Comparison of ENCODE assay signal across 11 cellular contexts in the genomic region with DNA sequence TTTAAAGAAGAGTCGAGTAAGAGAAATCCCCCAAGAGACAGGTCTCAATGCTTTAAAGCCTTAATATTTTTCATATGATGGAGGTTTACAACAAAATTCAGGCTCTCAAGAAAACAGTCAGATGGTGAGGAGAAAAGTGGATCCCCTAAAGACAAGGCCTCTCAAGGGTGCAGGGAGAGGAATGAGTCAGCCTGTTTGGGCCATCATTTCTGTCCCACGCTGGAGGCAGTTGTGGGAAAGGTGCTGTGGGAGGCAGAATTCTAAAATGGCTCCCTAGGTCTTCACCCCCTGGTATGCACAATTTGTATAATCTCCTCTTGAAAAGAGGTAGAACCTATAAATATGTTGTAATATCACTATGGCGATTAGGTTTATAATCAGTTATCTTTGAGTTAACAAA. TPM values are rescaled to one million over a fixed set of nuclear protein-coding genes. Genes with fewer than 3 reads are reported as not detected.
DNase-seq lines count a peak whose midpoint lies in the region; ATAC-seq and TF ChIP-seq lines count a peak whose summit lies in the region.
"Had no signal": no experiment of that assay in that cellular context is flagged by ENCODE, and none has a peak within 500 bp of the region (broad histone marks: within the 10 kb centered on the region; RNA-seq: fewer than 3 reads in every experiment).

No MANE protein-coding gene starts in this region.

- no peaks in the 10 kb centered on the region for H3K9me2 ChIP-seq in PC-3 (replicated peaks; ENCODE audit: low read length)

- TF ChIP-seq CTCF in neural progenitor cell (IDR thresholded peaks at IDR 0.05) (no peak), PC-3 (conservative IDR thresholded peaks at IDR 0.05; ENCODE audit: low read depth, low read length) (no peak)

- H3K4me1 ChIP-seq in neural progenitor cell (peaks cover under 1% of the 10 kb centered on the region), SJCRH30 (no peaks in the 10 kb centered on the region), PC-3 (ENCODE audit: insufficient read depth, low read length) (peaks cover 3% of the 10 kb centered on the region; the same call in 1 of the 2 replicates)

- no peak overlapping the region for H3K4me3 Mint-ChIP-seq in activated CD8-positive, alpha-beta memory T cell treated with anti-CD3 and anti-CD28 coated beads, Interleukin-2, amount 10 ng/mL, durations not matched to agents 7 days and 5 days
- H3K4me3 Mint-ChIP-seq in neural progenitor cell = no peak overlapping the region

- no peak overlapping the region for H3K9ac ChIP-seq in neural progenitor cell
- H3K9ac ChIP-seq in PC-3 (ENCODE audit: low read length) = no peak overlapping the region

- H3K9me3 Mint-ChIP-seq in activated CD8-positive, alpha-beta memory T cell treated with anti-CD3 and anti-CD28 coated beads, Interleukin-2, amount 10 ng/mL, durations not matched to agents 7 days and 5 days (ENCODE audit: low read depth) = no peaks in the 10 kb centered on the region
- H3K9me3 Mint-ChIP-seq in neural progenitor cell = peaks cover 2% of the 10 kb centered on the region

- H3K27me3 ChIP-seq in neural progenitor cell (peaks cover 15% of the 10 kb centered on the region), SJCRH30 (no peaks in the 10 kb centered on the region), PC-3 (ENCODE audit: low read length) (no peaks in the 10 kb centered on the region)
- H3K27me3 ChIP-seq: transverse colon had no signal

- H3K27ac Mint-ChIP-seq in activated CD8-positive, alpha-beta memory T cell treated with anti-CD3 and anti-CD28 coated beads, Interleukin-2, amount 10 ng/mL, durations not matched to agents 7 days and 5 days = peak overlapping the region; percentile 44
- H3K27ac Mint-ChIP-seq in neural progenitor cell = no peak overlapping the region

- H4K20me1 ChIP-seq in neural progenitor cell (ENCODE audit: low read depth) (no peaks in the 10 kb centered on the region), PC-3 (ENCODE audit: low read length) (no peaks in the 10 kb centered on the region)

- H3K36me3 Mint-ChIP-seq in activated CD8-positive, alpha-beta memory T cell treated with anti-CD3 and anti-CD28 coated beads, Interleukin-2, amount 10 ng/mL, durations not matched to agents 7 days and 5 days = peaks cover 7% of the 10 kb centered on the region
- no peaks in the 10 kb centered on the region for H3K36me3 Mint-ChIP-seq in neural progenitor cell

- no peak for ATAC-seq in activated CD8-positive, alpha-beta memory T cell treated with anti-CD3 and anti-CD28 coated beads, Interleukin-2, amount 10 ng/mL, durations not matched to agents 7 days and 5 days
- peak; percentile 29 for ATAC-seq in GM21360 (IDR thresholded peaks at IDR 0.05; ENCODE audit: unreplicated experiment)
- no peak for ATAC-seq in PC-3

- BruUV-seq in PC-3 (replicated peaks; lab: Mats Ljungman, UMichigan) = no TSS peak

- intact Hi-C loops in PC-3 (cut with micrococcal nuclease) = no loop called here

- CTCF ChIA-PET in activated CD8-positive, alpha-beta memory T cell treated with anti-CD3 and anti-CD28 coated beads, Interleukin-2, amount 10 ng/mL, durations not matched to agents 7 days and 5 days (lab: Charles Lee) = no interaction called here
- CTCF ChIA-PET in PC-3 (lab: Charles Lee) = no interaction called here

- no peaks in the 10 kb centered on the region for H3K9me3 ChIP-seq in neural progenitor cell (ENCODE audit: low read depth)
- no peaks in the 10 kb centered on the region for H3K9me3 ChIP-seq in SJCRH30 (replicated peaks)
- H3K9me3 ChIP-seq in PC-3 (ENCODE audit: low read length) = no peaks in the 10 kb centered on the region
- H3K9me3 ChIP-seq: transverse colon had no signal

- H3K36me3 ChIP-seq in neural progenitor cell (no peaks in the 10 kb centered on the region), SJCRH30 (no peaks in the 10 kb centered on the region), PC-3 (ENCODE audit: low read depth, low read length) (no peaks in the 10 kb centered on the region)
- H3K36me3 ChIP-seq: transverse colon had no signal

- POLR2A ChIA-PET in PC-3 (lab: Charles Lee; ENCODE audit: unreplicated experiment) = no interaction called here

- H2AFZ ChIP-seq in neural progenitor cell (replicated peaks) = peak overlapping the region; percentile 6
- no peak overlapping the region for H2AFZ ChIP-seq in PC-3 (ENCODE audit: low read length)

- H3K4me3 ChIP-seq in neural progenitor cell = no peak overlapping the region
- no peak overlapping the region for H3K4me3 ChIP-seq in SJCRH30
- H3K4me3 ChIP-seq in PC-3 (ENCODE audit: low read length) = no peak overlapping the region
- H3K4me3 ChIP-seq: transverse colon had no signal

- peaks cover 17% of the 10 kb centered on the region for H3F3A ChIP-seq in neural progenitor cell (ENCODE audit: low read depth)
- no peaks in the 10 kb centered on the region for H3F3A ChIP-seq in PC-3 (ENCODE audit: low read length, unreplicated experiment)

- H3K79me2 ChIP-seq in neural progenitor cell (ENCODE audit: low read depth) (no peaks in the 10 kb centered on the region), PC-3 (ENCODE audit: low read length) (peaks cover 6% of the 10 kb centered on the region)

- H3K27ac ChIP-seq in neural progenitor cell (no peak overlapping the region), SJCRH30 (no peak overlapping the region), PC-3 (ENCODE audit: low read length) (no peak overlapping the region)
- H3K27ac ChIP-seq: transverse colon had no signal

- H3K4me2 ChIP-seq in neural progenitor cell (no peak overlapping the region), PC-3 (ENCODE audit: low read length) (no peak overlapping the region)

- H3K27me3 Mint-ChIP-seq in activated CD8-positive, alpha-beta memory T cell treated with anti-CD3 and anti-CD28 coated beads, Interleukin-2, amount 10 ng/mL, durations not matched to agents 7 days and 5 days = no peaks in the 10 kb centered on the region
- H3K27me3 Mint-ChIP-seq in neural progenitor cell (ENCODE audit: insufficient read depth, low read depth) = peaks cover 3% of the 10 kb centered on the region

- H3K4me1 Mint-ChIP-seq in activated CD8-positive, alpha-beta memory T cell treated with anti-CD3 and anti-CD28 coated beads, Interleukin-2, amount 10 ng/mL, durations not matched to agents 7 days and 5 days = peaks cover 45% of the 10 kb centered on the region
- no peaks in the 10 kb centered on the region for H3K4me1 Mint-ChIP-seq in neural progenitor cell

- DNase-seq in activated CD8-positive, alpha-beta memory T cell treated with anti-CD3 and anti-CD28 coated beads, Interleukin-2, amount 10 ng/mL, durations not matched to agents 7 days and 5 days = no peak
- DNase-seq in activated CD8-positive, alpha-beta memory T cell treated with anti-CD3 and anti-CD28 coated beads for 24 hours = no peak
- peak; percentile 10 for DNase-seq in NAMALWA (ENCODE audit: low spot score)
- no peak for DNase-seq in neural progenitor cell (ENCODE audit: low spot score)
- DNase-seq in SJCRH30 = no peak
- no peak for DNase-seq in PC-3
- no peak for DNase-seq in NCI-H2107 (lab: John Stamatoyannopoulos, UW)
- DNase-seq: cerebellar nuclear complex, NCI-H2171 treated with DMSO at 0.1 percent for 48 hours, transverse colon had no signal

RNA-seq across cellular contexts. Expression of a gene that starts 4.6 kb away (rescaled TPM):
- 10 to 100 TPM; 29.0 to 32.5 TPM for total RNA-seq in activated CD8-positive, alpha-beta memory T cell treated with anti-CD3 and anti-CD28 coated beads, Interleukin-2, amount 10 ng/mL, durations not matched to agents 7 days and 5 days
- 5.2 and 5.7 TPM in 2 replicates for total RNA-seq in neural progenitor cell (ENCODE audit: low replicate concordance)
- 17.8 and 25.4 TPM in 2 replicates for total RNA-seq in SJCRH30 (2014; rRNA removed; shearing (Covaris generic))
- 9.4 and 12.5 TPM in 2 replicates for total RNA-seq in PC-3 (2014; rRNA removed)

RNA-seq across cellular contexts. Expression of a gene that starts 6.8 kb away (rescaled TPM):
- 10 to 100 TPM in 1 of 2 experiments, 1 to 10 TPM in 1; 7.3 to 17.7 TPM for total RNA-seq in activated CD8-positive, alpha-beta memory T cell treated with anti-CD3 and anti-CD28 coated beads, Interleukin-2, amount 10 ng/mL, durations not matched to agents 7 days and 5 days
- 0.19 and 0.41 TPM in 2 replicates for total RNA-seq in neural progenitor cell (ENCODE audit: low replicate concordance)
- total RNA-seq in SJCRH30 (2014; rRNA removed; shearing (Covaris generic)) = 5.0 and 5.1 TPM in 2 replicates
- 4.2 and 4.3 TPM in 2 replicates for total RNA-seq in PC-3 (2014; rRNA removed)

RNA-seq across cellular contexts. Expression of a gene that starts 58.8 kb away (rescaled TPM):
- 10 to 100 TPM; 13.6 to 17.8 TPM for total RNA-seq in activated CD8-positive, alpha-beta memory T cell treated with anti-CD3 and anti-CD28 coated beads, Interleukin-2, amount 10 ng/mL, durations not matched to agents 7 days and 5 days
- total RNA-seq in neural progenitor cell (ENCODE audit: low replicate concordance) = 28.5 and 41.9 TPM in 2 replicates
- total RNA-seq in SJCRH30 (2014; rRNA removed; shearing (Covaris generic)) = 23.1 and 24.7 TPM in 2 replicates
- 21.3 and 34.6 TPM in 2 replicates for total RNA-seq in PC-3 (2014; rRNA removed)
